8 cellular contexts compared by ENCODE assay signal in the genomic region with DNA sequence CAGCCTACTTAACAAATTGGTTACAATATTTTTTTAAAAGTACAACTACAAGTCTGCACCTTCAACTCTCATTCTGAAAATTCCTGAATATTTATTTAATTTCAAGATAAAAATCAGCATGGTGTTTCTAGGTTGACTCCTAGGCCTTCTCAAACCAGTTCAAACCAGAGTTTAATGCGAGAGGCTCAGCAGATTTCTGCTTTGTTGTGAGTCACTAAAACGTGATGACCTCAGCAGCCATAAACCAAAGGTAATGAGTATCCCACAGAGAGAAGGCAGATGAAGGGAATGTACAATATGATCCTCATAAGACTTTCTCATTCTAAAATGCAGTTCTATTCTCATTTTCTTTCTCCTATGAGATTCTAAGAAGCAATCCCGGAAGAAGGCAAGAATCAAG. TPM values are rescaled to one million over a fixed set of nuclear protein-coding genes. Genes with fewer than 3 reads are reported as not detected.
A peak's percentile ranks its signal among the peaks of the same experiment; 100 is the strongest.
DNase-seq lines count a peak whose midpoint lies in the region; ATAC-seq, FAIRE-seq and TF ChIP-seq lines count a peak whose summit lies in the region.

No MANE protein-coding gene starts in this region.

- H3K27ac ChIP-seq in small intestine (ENCODE audit: low read depth in 1 of 2, low read length in 1 of 2): peak overlapping the region in 1 of 2 donors; percentile 85
- peak overlapping the region in 1 of 4 donors; percentile 12 for H3K27ac ChIP-seq in body of pancreas

- H3K27ac Mint-ChIP-seq in activated CD8-positive, alpha-beta T cell treated with anti-CD3 and anti-CD28 coated beads, Interleukin-2, amount 10 ng/mL, durations not matched to agents 7 days and 5 days: peak overlapping the region; percentile 75

- 11 to 31% (median 14%) methylated on average over 3 of the region's 3 CpGs for WGBS in small intestine, 3 donors
- 20 to 33% methylated on average over 3 of the region's 3 CpGs for WGBS in body of pancreas, 2 donors

- H3K4me1 Mint-ChIP-seq in activated CD8-positive, alpha-beta T cell treated with anti-CD3 and anti-CD28 coated beads, Interleukin-2, amount 10 ng/mL, durations not matched to agents 7 days and 5 days (ENCODE audit: low read depth): peaks cover 32% of the 10 kb centered on the region

- CTCF ChIA-PET in activated CD8-positive, alpha-beta T cell treated with anti-CD3 and anti-CD28 coated beads, Interleukin-2, amount 10 ng/mL, durations not matched to agents 7 days and 5 days (lab: Charles Lee): interaction anchor here (1.1 to 1.7 kb wide), 5 partner anchors 9 to 127 kb away, joined by 3 to 5 read pairs (median 4); no protein-coding TSS in a partner anchor

- H3K4me3 Mint-ChIP-seq in activated CD8-positive, alpha-beta T cell treated with anti-CD3 and anti-CD28 coated beads, Interleukin-2, amount 10 ng/mL, durations not matched to agents 7 days and 5 days: peak overlapping the region; percentile 87

- FAIRE-seq in small intestine (lab: Jason Lieb, UNC): no peak

- peaks cover 6% of the 10 kb centered on the region in 2 donors for H3K4me1 ChIP-seq in small intestine (ENCODE audit: control insufficient read depth in 2 of 2, insufficient read depth in 1 of 2, low read depth in 1 of 2, low read length in 1 of 2)
- peaks cover 28% of the 10 kb centered on the region for H3K4me1 ChIP-seq in body of pancreas

- POLR2A ChIA-PET in activated CD8-positive, alpha-beta T cell treated with anti-CD3 and anti-CD28 coated beads, Interleukin-2, amount 10 ng/mL, durations not matched to agents 7 days and 5 days (lab: Charles Lee): interaction anchor here (1.2 kb wide), 2 partner anchors 26 to 74 kb away, joined by 3 read pairs; no protein-coding TSS in a partner anchor

- H3K4me3 ChIP-seq in fibroblast of villous mesenchyme (ENCODE audit: low read depth, low read length) (peak overlapping the region; percentile 84), small intestine (ENCODE audit: low read depth in 1 of 2, low read length in 2 of 2) (peak overlapping the region in 1 of 2 donors; percentile 90), body of pancreas (no peak overlapping the region)

- peaks cover 19% of the 10 kb centered on the region for H3K36me3 Mint-ChIP-seq in activated CD8-positive, alpha-beta T cell treated with anti-CD3 and anti-CD28 coated beads, Interleukin-2, amount 10 ng/mL, durations not matched to agents 7 days and 5 days (ENCODE audit: low read depth)

- H3K27me3 ChIP-seq in small intestine (ENCODE audit: control insufficient read depth in 2 of 2, insufficient read depth in 2 of 2, low read length in 2 of 2) (no peaks in the 10 kb centered on the region), body of pancreas (no peaks in the 10 kb centered on the region)

- H3K27me3 Mint-ChIP-seq in activated CD8-positive, alpha-beta T cell treated with anti-CD3 and anti-CD28 coated beads, Interleukin-2, amount 10 ng/mL, durations not matched to agents 7 days and 5 days (ENCODE audit: low read depth): peaks cover under 1% of the 10 kb centered on the region

- H3K36me3 ChIP-seq in small intestine (ENCODE audit: control insufficient read depth in 2 of 2, insufficient read depth in 2 of 2, low read length in 2 of 2): peaks cover 2 to 6% of the 10 kb centered on the region in 2 donors
- H3K36me3 ChIP-seq in body of pancreas (replicated peaks in 1 of 2; ENCODE audit: insufficient read depth in 1 of 2, low read depth in 2 of 2): peaks cover 0 to 21% of the 10 kb centered on the region in 2 donors

- DNase-seq in NCI-H1105 (lab: John Stamatoyannopoulos, UW) (peak; percentile 9), NCI-H1105 treated with DMSO at 0.1 percent for 48 hours (lab: John Stamatoyannopoulos, UW) (no peak), NAMALWA (ENCODE audit: low spot score) (peak; percentile 36), fibroblast of villous mesenchyme (ENCODE audit: low read depth) (peak; percentile 89), small intestine (peak; percentile 95), body of pancreas (no peak)
- peak; percentile 38 for DNase-seq in activated CD8-positive, alpha-beta T cell treated with anti-CD3 and anti-CD28 coated beads, Interleukin-2, amount 10 ng/mL, durations not matched to agents 7 days and 5 days
- no peak for DNase-seq in effector CD4-positive, alpha-beta T cell

- no peaks in the 10 kb centered on the region for H3K9me3 ChIP-seq in small intestine (ENCODE audit: control insufficient read depth, low read depth)
- H3K9me3 ChIP-seq in body of pancreas: no peaks in the 10 kb centered on the region

- no peak for ATAC-seq in activated CD8-positive, alpha-beta T cell treated with anti-CD3 and anti-CD28 coated beads, Interleukin-2, amount 10 ng/mL, durations not matched to agents 7 days and 5 days
- ATAC-seq in body of pancreas: no peak

- intact Hi-C loops in body of pancreas (cut with DNase I): loop anchor here (10.0 kb wide), 1 partner anchor 65 kb away; no protein-coding TSS in a partner anchor

- no peak for TF ChIP-seq POLR2A in body of pancreas (IDR thresholded peaks at IDR 0.05)

- no peaks in the 10 kb centered on the region for H3K9me3 Mint-ChIP-seq in activated CD8-positive, alpha-beta T cell treated with anti-CD3 and anti-CD28 coated beads, Interleukin-2, amount 10 ng/mL, durations not matched to agents 7 days and 5 days (ENCODE audit: insufficient read depth)

- TF ChIP-seq CTCF in fibroblast of villous mesenchyme (IDR thresholded peaks at IDR 0.05; ENCODE audit: insufficient read depth, low read depth, low read length): no peak
- no peak for TF ChIP-seq CTCF in body of pancreas (IDR thresholded peaks at IDR 0.05)

RNA-seq across cellular contexts. Expression of gene PRDM4, which starts 1.5 kb away (rescaled TPM):
- 10 to 100 TPM; 24.1 to 24.9 TPM for total RNA-seq in activated CD8-positive, alpha-beta T cell treated with anti-CD3 and anti-CD28 coated beads, Interleukin-2, amount 10 ng/mL, durations not matched to agents 7 days and 5 days
- total RNA-seq in fibroblast of villous mesenchyme: 28.9 and 31.6 TPM in 2 replicates
- polyA plus RNA-seq in small intestine: 10 to 100 TPM; 13.0 to 14.5 (median 13.7) TPM
- total RNA-seq in body of pancreas: 10 to 100 TPM; 22.8 to 34.3 TPM

RNA-seq across cellular contexts. Expression of gene ASCL4, which starts 15.1 kb away (rescaled TPM):
- total RNA-seq in activated CD8-positive, alpha-beta T cell treated with anti-CD3 and anti-CD28 coated beads, Interleukin-2, amount 10 ng/mL, durations not matched to agents 7 days and 5 days: not detected
- total RNA-seq in fibroblast of villous mesenchyme (not detected in 2 replicates), body of pancreas (not detected)
- not detected for polyA plus RNA-seq in small intestine

Comparison
In these comparisons a context has a peak if more than half of its experiments do, and no peak if none do; other contexts are left out.
1. DNase-seq: peak in NCI-H1105 (single experiment), NAMALWA (single experiment), activated CD8-positive, alpha-beta T cell treated with anti-CD3 and anti-CD28 coated beads, Interleukin-2, amount 10 ng/mL, durations not matched to agents 7 days and 5 days (single experiment), fibroblast of villous mesenchyme (single experiment) and small intestine (single experiment); none in NCI-H1105 treated with DMSO at 0.1 percent for 48 hours (single experiment), body of pancreas (0 of 4) and effector CD4-positive, alpha-beta T cell (single experiment).